ENCODE assay signal across 28 cellular contexts in genomic region chr17:47808830-47809480, GRCh38. TPM values are rescaled to one million over a fixed set of nuclear protein-coding genes. Genes with fewer than 3 reads are reported as not detected.
DNase-seq lines count a peak whose midpoint lies in the region; ATAC-seq, FAIRE-seq and TF ChIP-seq lines count a peak whose summit lies in the region.
"Had no signal": no experiment of that assay in that cellular context is flagged by ENCODE, and none has a peak within 500 bp of the region (broad histone marks: within the 10 kb centered on the region; RNA-seq: fewer than 3 reads in every experiment).

No MANE protein-coding gene starts in this region.

- intact Hi-C loops in natural killer cell (cut with micrococcal nuclease), result no loop called here
- intact Hi-C loops in HepG2 (cut with micrococcal nuclease; ENCODE audit: unreplicated experiment), result no loop called here
- intact Hi-C loops in gastrocnemius medialis (cut with DNase I; ENCODE audit: low total_unique reads), result loop anchor here (10.0 kb wide), 1 partner anchor 114 kb away; the partner anchor contains the start of gene TBKBP1
- intact Hi-C loops in adrenal gland (cut with DNase I), result loop anchor here in 1 of 2 donors (10.0 kb wide), 1 partner anchor 144 kb away; no protein-coding TSS in a partner anchor

- 97% methylated on average over 13 of the region's 22 CpGs for WGBS in HepG2 (ENCODE audit: low lambda C conversion rate)
- whole genome bisulfite sequencing in adrenal gland, 4 donors, result 93 to 100% (median 96%) methylated on average over 11 to 22 of the region's 22 CpGs

- H4K20me1 ChIP-seq in HepG2 (ENCODE audit: insufficient read depth, low read length), result no peaks in the 10 kb centered on the region
- H4K20me1 ChIP-seq in MM.1S (ENCODE audit: insufficient read depth, low read length), result no peaks in the 10 kb centered on the region

- TF ChIP-seq POLR2A in HepG2 (IDR thresholded peaks at IDR 0.05; ENCODE audit: insufficient read depth in 1 of 2, low read depth in 2 of 2, low read length in 2 of 2), result no peak
- no peak for TF ChIP-seq POLR2A in gastrocnemius medialis (IDR thresholded peaks at IDR 0.05)
- TF ChIP-seq POLR2A in adrenal gland (IDR thresholded peaks at IDR 0.05), result no peak

- peaks cover 6% of the 10 kb centered on the region for H3K36me3 Mint-ChIP-seq in natural killer cell treated with Interleukin-12 subunit alpha and Interleukin-12 subunit beta and Interleukin-15 and Interleukin-18, amount 100 ng/mL, for 72 hours
- peaks cover 24% of the 10 kb centered on the region for H3K36me3 Mint-ChIP-seq in natural killer cell

- no peak for FAIRE-seq in HepG2 (lab: Jason Lieb, UNC)
- FAIRE-seq: G401.6, RCC 7860 had no signal

- H2AFZ ChIP-seq in HepG2 (ENCODE audit: low read length) (no peak overlapping the region), MM.1S (ENCODE audit: low read length) (no peak overlapping the region)

- H3K9me3 ChIP-seq in HepG2 (ENCODE audit: low read length), result no peaks in the 10 kb centered on the region
- no peaks in the 10 kb centered on the region for H3K9me3 ChIP-seq in gastrocnemius medialis
- H3K9me3 ChIP-seq in MM.1S (replicated peaks; ENCODE audit: insufficient read depth, low read length), result no peaks in the 10 kb centered on the region
- H3K9me3 ChIP-seq in adrenal gland (replicated peaks in 1 of 3), result no peaks in the 10 kb centered on the region
- H3K9me3 ChIP-seq: gastroesophageal sphincter, transverse colon had no signal

- H3K27ac ChIP-seq in HepG2 (ENCODE audit: extremely low read length, insufficient read depth, low read length) (no peak overlapping the region), gastrocnemius medialis (peak overlapping the region in 3 of 4 donors; percentile 69 to 86 (median 80)), MM.1S (ENCODE audit: low read length) (no peak overlapping the region), adrenal gland (no peak overlapping the region)
- H3K27ac ChIP-seq: gastroesophageal sphincter had no signal

- peaks cover 30 to 33% of the 10 kb centered on the region in 2 donors for H3K4me1 Mint-ChIP-seq in natural killer cell treated with Interleukin-12 subunit alpha and Interleukin-12 subunit beta and Interleukin-15 and Interleukin-18, amount 100 ng/mL, for 72 hours (ENCODE audit: low read depth in 2 of 2)
- H3K4me1 Mint-ChIP-seq in natural killer cell, result peaks cover 29 to 34% of the 10 kb centered on the region in 2 donors
- H3K4me1 Mint-ChIP-seq: activated CD4-positive, alpha-beta T cell treated with anti-CD3 and anti-CD28 coated beads, Interleukin-2, amount 10 ng/mL, durations not matched to agents 7 days and 5 days; CD14-positive monocyte; IgD-negative memory B cell had no signal

- peaks cover 12% of the 10 kb centered on the region for H3K4me1 ChIP-seq in HepG2 (ENCODE audit: insufficient read depth, low read length)
- H3K4me1 ChIP-seq in gastrocnemius medialis, result peaks cover 0 to 39% of the 10 kb centered on the region in 2 donors
- no peaks in the 10 kb centered on the region for H3K4me1 ChIP-seq in MM.1S (ENCODE audit: low read length)
- peaks cover 0 to 6% of the 10 kb centered on the region in 2 donors for H3K4me1 ChIP-seq in adrenal gland (replicated peaks in 1 of 2)

- no peak for ATAC-seq in natural killer cell treated with Interleukin-12 subunit alpha and Interleukin-12 subunit beta and Interleukin-15 and Interleukin-18, amount 100 ng/mL, for 72 hours
- no peak for ATAC-seq in natural killer cell
- ATAC-seq in HepG2, result no peak
- ATAC-seq in gastrocnemius medialis, result no peak
- ATAC-seq in GM19395 (IDR thresholded peaks at IDR 0.05; ENCODE audit: unreplicated experiment), result no peak
- ATAC-seq: activated T-cell treated with anti-CD3 and anti-CD28 coated beads, Interleukin-2, amount 50 U/mL, for 72 hours; gastroesophageal sphincter; right cardiac atrium had no signal

- peaks cover 0 to under 1% of the 10 kb centered on the region in 2 experiments; a peak in 1 of 5 replicates for H3K27me3 ChIP-seq in HepG2 (ENCODE audit: control insufficient read depth in 1 of 2, insufficient read depth in 2 of 2, low read length in 2 of 2)
- H3K27me3 ChIP-seq in gastrocnemius medialis, result no peaks in the 10 kb centered on the region
- H3K27me3 ChIP-seq in MM.1S (replicated peaks; ENCODE audit: insufficient read depth, low read length), result no peaks in the 10 kb centered on the region
- peaks cover 2% of the 10 kb centered on the region for H3K27me3 ChIP-seq in adrenal gland
- H3K27me3 ChIP-seq: transverse colon had no signal

- H3K4me2 ChIP-seq in HepG2 (ENCODE audit: low read depth, low read length) (no peak overlapping the region), MM.1S (ENCODE audit: low read depth, low read length) (no peak overlapping the region)

- BruUV-seq in HepG2 (replicated peaks; lab: Mats Ljungman, UMichigan), result no TSS peak

- TF ChIP-seq EP300 in HepG2 (IDR thresholded peaks at IDR 0.05; ENCODE audit: low read depth in 2 of 2, low read length in 2 of 2) (no peak), HepG2 (CRISPR knock-in tag; IDR thresholded peaks at IDR 0.05; ENCODE audit: borderline replicate concordance) (no peak)

- H3K9me3 Mint-ChIP-seq in natural killer cell treated with Interleukin-12 subunit alpha and Interleukin-12 subunit beta and Interleukin-15 and Interleukin-18, amount 100 ng/mL, for 72 hours, result no peaks in the 10 kb centered on the region
- no peaks in the 10 kb centered on the region for H3K9me3 Mint-ChIP-seq in natural killer cell
- H3K9me3 Mint-ChIP-seq: activated CD4-positive, alpha-beta T cell treated with anti-CD3 and anti-CD28 coated beads, Interleukin-2, amount 10 ng/mL, durations not matched to agents 7 days and 5 days; activated T-cell treated with anti-CD3 and anti-CD28 coated beads, Interleukin-2, amount 50 U/mL, for 72 hours; CD14-positive monocyte; IgD-negative memory B cell had no signal

- POLR2A ChIA-PET in HepG2 (lab: Yijun Ruan, JAX), result no interaction called here

- H3K4me3 ChIP-seq in HepG2 (replicated peaks in 1 of 3; ENCODE audit: insufficient read depth in 1 of 3, low read depth in 2 of 3, low read length in 3 of 3), result no peak overlapping the region
- no peak overlapping the region for H3K4me3 ChIP-seq in gastrocnemius medialis
- no peak overlapping the region for H3K4me3 ChIP-seq in MM.1S (ENCODE audit: low read length)
- H3K4me3 ChIP-seq in adrenal gland, result no peak overlapping the region
- H3K4me3 ChIP-seq: gastroesophageal sphincter, transverse colon had no signal

- peak; percentile 16 for DNase-seq in natural killer cell treated with Interleukin-12 subunit alpha and Interleukin-12 subunit beta and Interleukin-15 and Interleukin-18, amount 100 ng/mL, for 72 hours (ENCODE audit: low spot score)
- DNase-seq in natural killer cell (no peak), HepG2 (ENCODE audit: low spot score) (no peak), gastrocnemius medialis (no peak), MM.1S (no peak), adrenal gland (no peak), NCI-H1105 (lab: John Stamatoyannopoulos, UW) (no peak)
- DNase-seq: activated CD4-positive, alpha-beta T cell treated with anti-CD3 and anti-CD28 coated beads, Interleukin-2, amount 10 ng/mL, durations not matched to agents 7 days and 5 days; activated naive CD4-positive, alpha-beta T cell treated with Interleukin-2 at 50 U/mL for 16 hours; activated T-cell treated with anti-CD3 and anti-CD28 coated beads, Interleukin-2, amount 50 U/mL, for 72 hours; dermis blood vessel endothelial cell; DMS79; NCI-H1092; NCI-H1694 treated with DMSO at 0.1 percent for 48 hours; NCI-H446; NCI-H748 treated with DMSO at 0.1 percent for 48 hours; stimulated activated CD4-positive, alpha-beta T cell treated with anti-CD3 and anti-CD28 coated beads, Interleukin-12 subunit alpha, Interleukin-12 subunit beta, amount 100 ng/mL, for 4 hours; stimulated activated CD4-positive, alpha-beta T cell treated with anti-CD3 and anti-CD28 coated beads, Interleukin-2, amount 100 ng/mL, for 48 hours; T1000; transverse colon had no signal

- H3K27me3 Mint-ChIP-seq in natural killer cell treated with Interleukin-12 subunit alpha and Interleukin-12 subunit beta and Interleukin-15 and Interleukin-18, amount 100 ng/mL, for 72 hours, result no peaks in the 10 kb centered on the region
- H3K27me3 Mint-ChIP-seq in natural killer cell (ENCODE audit: low read depth in 2 of 2), result no peaks in the 10 kb centered on the region
- H3K27me3 Mint-ChIP-seq: activated CD4-positive, alpha-beta T cell treated with anti-CD3 and anti-CD28 coated beads, Interleukin-2, amount 10 ng/mL, durations not matched to agents 7 days and 5 days; IgD-negative memory B cell had no signal

- no peak overlapping the region for H3K4me3 Mint-ChIP-seq in natural killer cell treated with Interleukin-12 subunit alpha and Interleukin-12 subunit beta and Interleukin-15 and Interleukin-18, amount 100 ng/mL, for 72 hours
- no peak overlapping the region for H3K4me3 Mint-ChIP-seq in natural killer cell
- H3K4me3 Mint-ChIP-seq: activated CD4-positive, alpha-beta T cell treated with anti-CD3 and anti-CD28 coated beads, Interleukin-2, amount 10 ng/mL, durations not matched to agents 7 days and 5 days; activated T-cell treated with anti-CD3 and anti-CD28 coated beads, Interleukin-2, amount 50 U/mL, for 72 hours; CD14-positive monocyte; IgD-negative memory B cell had no signal

- TF ChIP-seq CTCF in natural killer cell (IDR thresholded peaks at IDR 0.05) (no peak), HepG2 (CRISPR knock-in tag; IDR thresholded peaks at IDR 0.05) (no peak), gastrocnemius medialis (IDR thresholded peaks at IDR 0.05 in 4 of 5, conservative IDR thresholded peaks at IDR 0.05 in 1 of 5) (no peak), MM.1S (IDR thresholded peaks at IDR 0.05; ENCODE audit: low read length) (no peak), adrenal gland (IDR thresholded peaks at IDR 0.05) (no peak)

- CTCF ChIA-PET in HepG2 (lab: Yijun Ruan, JAX; ENCODE audit: low intra/inter-chr PET ratio, low total read pairs), result no interaction called here

- H3K27ac Mint-ChIP-seq in natural killer cell treated with Interleukin-12 subunit alpha and Interleukin-12 subunit beta and Interleukin-15 and Interleukin-18, amount 100 ng/mL, for 72 hours, result no peak overlapping the region
- H3K27ac Mint-ChIP-seq in natural killer cell, result peak overlapping the region in 1 of 2 donors; percentile 93
- H3K27ac Mint-ChIP-seq: activated CD4-positive, alpha-beta T cell treated with anti-CD3 and anti-CD28 coated beads, Interleukin-2, amount 10 ng/mL, durations not matched to agents 7 days and 5 days had no signal

- no peaks in the 10 kb centered on the region for H3K9me2 ChIP-seq in MM.1S (replicated peaks; ENCODE audit: insufficient read depth, low read length)

- in situ Hi-C loops in HepG2 (cut with HindIII; ENCODE audit: extremely low pct_ligation_motif_present, low pct_unique_long_range_greater_than_20kb), result no loop called here
- in situ Hi-C loops in gastrocnemius medialis (cut with MboI; ENCODE audit: low sequenced_read_pairs in 4 of 4), result loop anchor here in 1 of 4 donors (10.0 kb wide), 1 partner anchor 114 kb away; the partner anchor contains the start of gene TBKBP1

- no peaks in the 10 kb centered on the region for H3F3A ChIP-seq in MM.1S (ENCODE audit: insufficient read depth, low read length)

- H3K9ac ChIP-seq in HepG2 (ENCODE audit: insufficient read depth, low read depth, low read length) (no peak overlapping the region), MM.1S (ENCODE audit: low read length) (no peak overlapping the region)

- H3K79me2 ChIP-seq in HepG2 (ENCODE audit: insufficient read depth, low read length) (no peaks in the 10 kb centered on the region), MM.1S (ENCODE audit: low read length) (no peaks in the 10 kb centered on the region)

- no peak for TF ChIP-seq RAD21 in HepG2 (CRISPR knock-in tag; IDR thresholded peaks at IDR 0.05)

- peaks cover 6 to 7% of the 10 kb centered on the region in 2 experiments; a peak in 3 of 5 replicates for H3K36me3 ChIP-seq in HepG2 (replicated peaks in 1 of 2; ENCODE audit: control insufficient read depth in 1 of 2, insufficient read depth in 2 of 2, low read length in 2 of 2)
- peaks cover 0 to 23% of the 10 kb centered on the region in 2 donors for H3K36me3 ChIP-seq in gastrocnemius medialis
- H3K36me3 ChIP-seq in MM.1S (replicated peaks; ENCODE audit: insufficient read depth, low read length), result no peaks in the 10 kb centered on the region
- peaks cover 0 to 31% of the 10 kb centered on the region in 2 donors for H3K36me3 ChIP-seq in adrenal gland (replicated peaks in 1 of 2)

RNA-seq across cellular contexts. Expression of gene OSBPL7, which starts 12.6 kb away (rescaled TPM):
- 10 to 100 TPM; 21.6 to 28.6 TPM for total RNA-seq in natural killer cell treated with Interleukin-12 subunit alpha and Interleukin-12 subunit beta and Interleukin-15 and Interleukin-18, amount 100 ng/mL, for 72 hours
- total RNA-seq in natural killer cell, result 100 to 1,000 TPM; 113 to 162 (median 119) TPM
- total RNA-seq in HepG2 (2016; rRNA removed; fragmentation: Illumina TruSeq; extraction: Trizol), result 1.0 and 4.7 TPM in 2 replicates
- 4.5 and 4.7 TPM in 2 replicates for total RNA-seq in HepG2 (2016; cell fraction: cytosol; rRNA removed; fragmentation: Illumina TruSeq; extraction: Trizol; ENCODE audit: low read depth)
- 1.3 and 5.6 TPM in 2 replicates for total RNA-seq in HepG2 (2016; cell fraction: insoluble cytoplasmic fraction; rRNA removed; fragmentation: Illumina TruSeq; extraction: Trizol)
- 1.4 and 1.5 TPM in 2 replicates for total RNA-seq in HepG2 (2016; cell fraction: membrane; rRNA removed; fragmentation: Illumina TruSeq; extraction: Trizol)
- 6.6 and 9.7 TPM in 2 replicates for total RNA-seq in HepG2 (2016; cell fraction: nucleus; rRNA removed; fragmentation: Illumina TruSeq; extraction: Trizol)
- polyA plus RNA-seq in HepG2 (2011; rRNA removed), result 6.6 and 8.3 TPM in 2 replicates
- 0.99 and 1.7 TPM in 2 replicates for polyA plus RNA-seq in HepG2 (2011; cell fraction: cytosol; rRNA removed)
- polyA plus RNA-seq in HepG2 (2011; cell fraction: nucleus; rRNA removed), result 86.7 and 120 TPM in 2 replicates
- polyA plus RNA-seq in HepG2 (2012), result 4.1 and 5.4 TPM in 2 replicates
- 0.20 and 0.32 TPM in 2 replicates for polyA plus RNA-seq in HepG2 (2016; cell fraction: cytosol; fragmentation: Illumina TruSeq; extraction: Trizol; ENCODE audit: low read depth)
- 0.56 and 1.2 TPM in 2 replicates for polyA plus RNA-seq in HepG2 (2016; cell fraction: insoluble cytoplasmic fraction; fragmentation: Illumina TruSeq; extraction: Trizol; ENCODE audit: low read depth)
- 0.27 and 0.42 TPM in 2 replicates for polyA plus RNA-seq in HepG2 (2016; cell fraction: membrane; fragmentation: Illumina TruSeq; extraction: Trizol; ENCODE audit: low read depth)
- polyA plus RNA-seq in HepG2 (2016; cell fraction: nucleus; fragmentation: Illumina TruSeq; extraction: Trizol; ENCODE audit: insufficient read depth, low read depth), result 20.6 and 21.2 TPM in 2 replicates
- 7.4 and 11.6 TPM in 2 replicates for polyA minus RNA-seq in HepG2 (2011; rRNA and poly(A)+ RNA removed; ENCODE audit: low replicate concordance)
- polyA minus RNA-seq in HepG2 (2011; cell fraction: cytosol; rRNA and poly(A)+ RNA removed), result 1.6 TPM in 2 replicates
- 16.1 and 23.1 TPM in 2 replicates for polyA minus RNA-seq in HepG2 (2011; cell fraction: nucleus; rRNA and poly(A)+ RNA removed)
- 1 to 10 TPM in 3 of 4 donors, under 1 TPM in 1; 0.89 to 4.6 (median 1.6) TPM for total RNA-seq in gastrocnemius medialis
- total RNA-seq in adrenal gland, result 1 to 10 TPM; 3.3 to 9.8 (median 6.7) TPM
- 10 to 100 TPM in 1 of 3 donors, 1 to 10 TPM in 2; 2.0 to 22.4 (median 7.3) TPM for polyA plus RNA-seq in adrenal gland

RNA-seq across cellular contexts. Expression of gene MRPL10, which starts 22.4 kb away (rescaled TPM):
- 10 to 100 TPM; 44.6 to 44.7 TPM for total RNA-seq in natural killer cell treated with Interleukin-12 subunit alpha and Interleukin-12 subunit beta and Interleukin-15 and Interleukin-18, amount 100 ng/mL, for 72 hours
- total RNA-seq in natural killer cell, result 100 to 1,000 TPM; 106 to 232 (median 144) TPM
- 56.7 and 59.7 TPM in 2 replicates for total RNA-seq in HepG2 (2016; rRNA removed; fragmentation: Illumina TruSeq; extraction: Trizol)
- total RNA-seq in HepG2 (2016; cell fraction: cytosol; rRNA removed; fragmentation: Illumina TruSeq; extraction: Trizol; ENCODE audit: low read depth), result 23.2 and 23.8 TPM in 2 replicates
- total RNA-seq in HepG2 (2016; cell fraction: insoluble cytoplasmic fraction; rRNA removed; fragmentation: Illumina TruSeq; extraction: Trizol), result 54.4 and 59.8 TPM in 2 replicates
- total RNA-seq in HepG2 (2016; cell fraction: membrane; rRNA removed; fragmentation: Illumina TruSeq; extraction: Trizol), result 57.6 and 61.5 TPM in 2 replicates
- 27.0 and 27.8 TPM in 2 replicates for total RNA-seq in HepG2 (2016; cell fraction: nucleus; rRNA removed; fragmentation: Illumina TruSeq; extraction: Trizol)
- polyA plus RNA-seq in HepG2 (2011; rRNA removed), result 149 and 157 TPM in 2 replicates
- polyA plus RNA-seq in HepG2 (2011; cell fraction: cytosol; rRNA removed), result 163 and 193 TPM in 2 replicates
- 84.2 and 97.9 TPM in 2 replicates for polyA plus RNA-seq in HepG2 (2011; cell fraction: nucleus; rRNA removed)
- polyA plus RNA-seq in HepG2 (2012), result 98.1 and 124 TPM in 2 replicates
- 32.0 and 36.2 TPM in 2 replicates for polyA plus RNA-seq in HepG2 (2016; cell fraction: cytosol; fragmentation: Illumina TruSeq; extraction: Trizol; ENCODE audit: low read depth)
- polyA plus RNA-seq in HepG2 (2016; cell fraction: insoluble cytoplasmic fraction; fragmentation: Illumina TruSeq; extraction: Trizol; ENCODE audit: low read depth), result 90.1 and 104 TPM in 2 replicates
- 63.3 and 69.4 TPM in 2 replicates for polyA plus RNA-seq in HepG2 (2016; cell fraction: membrane; fragmentation: Illumina TruSeq; extraction: Trizol; ENCODE audit: low read depth)
- 52.7 and 55.5 TPM in 2 replicates for polyA plus RNA-seq in HepG2 (2016; cell fraction: nucleus; fragmentation: Illumina TruSeq; extraction: Trizol; ENCODE audit: insufficient read depth, low read depth)
- 135 and 309 TPM in 2 replicates for polyA minus RNA-seq in HepG2 (2011; rRNA and poly(A)+ RNA removed; ENCODE audit: low replicate concordance)
- polyA minus RNA-seq in HepG2 (2011; cell fraction: cytosol; rRNA and poly(A)+ RNA removed), result 101 and 106 TPM in 2 replicates
- polyA minus RNA-seq in HepG2 (2011; cell fraction: nucleus; rRNA and poly(A)+ RNA removed), result 28.0 and 36.1 TPM in 2 replicates
- 10 to 100 TPM; 38.6 to 76.5 (median 49.6) TPM for total RNA-seq in gastrocnemius medialis
- total RNA-seq in adrenal gland, result 10 to 100 TPM; 29.0 to 72.5 (median 46.7) TPM
- 10 to 100 TPM; 37.6 to 41.1 (median 38.5) TPM for polyA plus RNA-seq in adrenal gland

RNA-seq across cellular contexts. Expression of gene LRRC46, which starts 22.5 kb away (rescaled TPM):
- total RNA-seq in natural killer cell treated with Interleukin-12 subunit alpha and Interleukin-12 subunit beta and Interleukin-15 and Interleukin-18, amount 100 ng/mL, for 72 hours, result under 1 TPM; 0.17 to 0.86 TPM
- total RNA-seq in natural killer cell (1 to 10 TPM; 1.7 to 3.1 (median 2.7) TPM), HepG2 (2016; rRNA removed; fragmentation: Illumina TruSeq; extraction: Trizol) (0.09 and 0.13 TPM in 2 replicates), gastrocnemius medialis (under 1 TPM in 1 of 4 donors, not detected in 3; 0.20 TPM), adrenal gland (under 1 TPM in 5 of 8 donors, not detected in 3; 0.20 to 0.81 (median 0.28) TPM)
- total RNA-seq in HepG2 (2016; cell fraction: cytosol; rRNA removed; fragmentation: Illumina TruSeq; extraction: Trizol; ENCODE audit: low read depth), result 0.26 TPM in 1 of 2 replicates, not detected in the other
- 0.15 and 0.22 TPM in 2 replicates for total RNA-seq in HepG2 (2016; cell fraction: insoluble cytoplasmic fraction; rRNA removed; fragmentation: Illumina TruSeq; extraction: Trizol)
- 0.14 TPM in 1 of 2 replicates, not detected in the other for total RNA-seq in HepG2 (2016; cell fraction: membrane; rRNA removed; fragmentation: Illumina TruSeq; extraction: Trizol)
- 0.43 TPM in 1 of 2 replicates, not detected in the other for total RNA-seq in HepG2 (2016; cell fraction: nucleus; rRNA removed; fragmentation: Illumina TruSeq; extraction: Trizol)
- polyA plus RNA-seq in HepG2 (2011; rRNA removed) (0.09 and 0.16 TPM in 2 replicates), adrenal gland (1 to 10 TPM; 1.6 to 2.3 (median 1.9) TPM)
- polyA plus RNA-seq in HepG2 (2011; cell fraction: cytosol; rRNA removed), result 0.15 and 0.18 TPM in 2 replicates
- 0.19 and 0.42 TPM in 2 replicates for polyA plus RNA-seq in HepG2 (2011; cell fraction: nucleus; rRNA removed)
- 0.70 and 0.75 TPM in 2 replicates for polyA plus RNA-seq in HepG2 (2012)
- 0.11 and 0.22 TPM in 2 replicates for polyA plus RNA-seq in HepG2 (2016; cell fraction: cytosol; fragmentation: Illumina TruSeq; extraction: Trizol; ENCODE audit: low read depth)
- polyA plus RNA-seq in HepG2 (2016; cell fraction: insoluble cytoplasmic fraction; fragmentation: Illumina TruSeq; extraction: Trizol; ENCODE audit: low read depth), result 0.35 and 0.46 TPM in 2 replicates
- polyA plus RNA-seq in HepG2 (2016; cell fraction: membrane; fragmentation: Illumina TruSeq; extraction: Trizol; ENCODE audit: low read depth), result 0.23 TPM in 2 replicates
- polyA plus RNA-seq in HepG2 (2016; cell fraction: nucleus; fragmentation: Illumina TruSeq; extraction: Trizol; ENCODE audit: insufficient read depth, low read depth), result 0.43 and 0.74 TPM in 2 replicates
- polyA minus RNA-seq in HepG2 (2011; rRNA and poly(A)+ RNA removed; ENCODE audit: low replicate concordance), result 0.46 and 1.2 TPM in 2 replicates
- 0.44 and 0.59 TPM in 2 replicates for polyA minus RNA-seq in HepG2 (2011; cell fraction: cytosol; rRNA and poly(A)+ RNA removed)
- 0.62 TPM in 1 of 2 replicates, not detected in the other for polyA minus RNA-seq in HepG2 (2011; cell fraction: nucleus; rRNA and poly(A)+ RNA removed)
- total RNA-seq: dermis blood vessel endothelial cell, lung microvascular endothelial cell had no signal

RNA-seq across cellular contexts. Expression of gene SCRN2, which starts 32.1 kb away (rescaled TPM):
- 10 to 100 TPM; 18.1 to 23.5 TPM for total RNA-seq in natural killer cell treated with Interleukin-12 subunit alpha and Interleukin-12 subunit beta and Interleukin-15 and Interleukin-18, amount 100 ng/mL, for 72 hours
- total RNA-seq in natural killer cell (10 to 100 TPM; 33.7 to 38.0 (median 35.7) TPM), HepG2 (2016; rRNA removed; fragmentation: Illumina TruSeq; extraction: Trizol) (15.0 and 29.5 TPM in 2 replicates), gastrocnemius medialis (10 to 100 TPM; 11.0 to 22.3 (median 16.8) TPM), adrenal gland (10 to 100 TPM; 18.3 to 53.7 (median 40.5) TPM)
- total RNA-seq in HepG2 (2016; cell fraction: cytosol; rRNA removed; fragmentation: Illumina TruSeq; extraction: Trizol; ENCODE audit: low read depth), result 14.0 and 15.6 TPM in 2 replicates
- 14.9 and 29.8 TPM in 2 replicates for total RNA-seq in HepG2 (2016; cell fraction: insoluble cytoplasmic fraction; rRNA removed; fragmentation: Illumina TruSeq; extraction: Trizol)
- 9.4 and 10.4 TPM in 2 replicates for total RNA-seq in HepG2 (2016; cell fraction: membrane; rRNA removed; fragmentation: Illumina TruSeq; extraction: Trizol)
- total RNA-seq in HepG2 (2016; cell fraction: nucleus; rRNA removed; fragmentation: Illumina TruSeq; extraction: Trizol), result 38.4 and 39.4 TPM in 2 replicates
- polyA plus RNA-seq in HepG2 (2011; rRNA removed) (21.7 and 28.6 TPM in 2 replicates), adrenal gland (100 to 1,000 TPM in 2 of 3 donors, 1 to 10 TPM in 1; 6.3 to 136 (median 121) TPM)
- 12.8 and 18.6 TPM in 2 replicates for polyA plus RNA-seq in HepG2 (2011; cell fraction: cytosol; rRNA removed)
- polyA plus RNA-seq in HepG2 (2011; cell fraction: nucleus; rRNA removed), result 254 and 255 TPM in 2 replicates
- polyA plus RNA-seq in HepG2 (2012), result 16.2 and 19.4 TPM in 2 replicates
- 2.8 and 3.6 TPM in 2 replicates for polyA plus RNA-seq in HepG2 (2016; cell fraction: cytosol; fragmentation: Illumina TruSeq; extraction: Trizol; ENCODE audit: low read depth)
- polyA plus RNA-seq in HepG2 (2016; cell fraction: insoluble cytoplasmic fraction; fragmentation: Illumina TruSeq; extraction: Trizol; ENCODE audit: low read depth), result 11.1 and 13.6 TPM in 2 replicates
- polyA plus RNA-seq in HepG2 (2016; cell fraction: membrane; fragmentation: Illumina TruSeq; extraction: Trizol; ENCODE audit: low read depth), result 4.4 and 5.4 TPM in 2 replicates
- 76.0 and 78.1 TPM in 2 replicates for polyA plus RNA-seq in HepG2 (2016; cell fraction: nucleus; fragmentation: Illumina TruSeq; extraction: Trizol; ENCODE audit: insufficient read depth, low read depth)
- polyA minus RNA-seq in HepG2 (2011; rRNA and poly(A)+ RNA removed; ENCODE audit: low replicate concordance), result 22.3 and 32.7 TPM in 2 replicates
- polyA minus RNA-seq in HepG2 (2011; cell fraction: cytosol; rRNA and poly(A)+ RNA removed), result 4.6 and 7.0 TPM in 2 replicates
- polyA minus RNA-seq in HepG2 (2011; cell fraction: nucleus; rRNA and poly(A)+ RNA removed), result 42.1 and 48.9 TPM in 2 replicates

RNA-seq across cellular contexts. Expression of gene SP6, which starts 42.0 kb away (rescaled TPM):
- under 1 TPM in 1 of 2 donors, not detected in 1; 0.24 TPM for total RNA-seq in natural killer cell treated with Interleukin-12 subunit alpha and Interleukin-12 subunit beta and Interleukin-15 and Interleukin-18, amount 100 ng/mL, for 72 hours
- total RNA-seq in natural killer cell, result under 1 TPM in 2 of 3 donors, not detected in 1; 0.09 TPM
- total RNA-seq in HepG2 (2016; rRNA removed; fragmentation: Illumina TruSeq; extraction: Trizol), result 0.07 TPM in 1 of 2 replicates, not detected in the other
- not detected in 2 replicates for total RNA-seq in HepG2 (2016; cell fraction: cytosol; rRNA removed; fragmentation: Illumina TruSeq; extraction: Trizol; ENCODE audit: low read depth)
- total RNA-seq in HepG2 (2016; cell fraction: insoluble cytoplasmic fraction; rRNA removed; fragmentation: Illumina TruSeq; extraction: Trizol), result 0.04 TPM in 1 of 2 replicates, not detected in the other
- total RNA-seq in HepG2 (2016; cell fraction: membrane; rRNA removed; fragmentation: Illumina TruSeq; extraction: Trizol), result 0.03 and 0.10 TPM in 2 replicates
- total RNA-seq in HepG2 (2016; cell fraction: nucleus; rRNA removed; fragmentation: Illumina TruSeq; extraction: Trizol), result not detected in 2 replicates
- 0.07 and 0.09 TPM in 2 replicates for polyA plus RNA-seq in HepG2 (2011; rRNA removed)
- polyA plus RNA-seq in HepG2 (2011; cell fraction: cytosol; rRNA removed), result 0.05 and 0.07 TPM in 2 replicates
- polyA plus RNA-seq in HepG2 (2011; cell fraction: nucleus; rRNA removed), result 0.19 and 0.28 TPM in 2 replicates
- 0.09 TPM in 2 replicates for polyA plus RNA-seq in HepG2 (2012)
- not detected in 2 replicates for polyA plus RNA-seq in HepG2 (2016; cell fraction: cytosol; fragmentation: Illumina TruSeq; extraction: Trizol; ENCODE audit: low read depth)
- 0.09 TPM in 1 of 2 replicates, not detected in the other for polyA plus RNA-seq in HepG2 (2016; cell fraction: insoluble cytoplasmic fraction; fragmentation: Illumina TruSeq; extraction: Trizol; ENCODE audit: low read depth)
- polyA plus RNA-seq in HepG2 (2016; cell fraction: membrane; fragmentation: Illumina TruSeq; extraction: Trizol; ENCODE audit: low read depth), result not detected in 2 replicates
- 0.15 and 0.19 TPM in 2 replicates for polyA plus RNA-seq in HepG2 (2016; cell fraction: nucleus; fragmentation: Illumina TruSeq; extraction: Trizol; ENCODE audit: insufficient read depth, low read depth)
- polyA minus RNA-seq in HepG2 (2011; rRNA and poly(A)+ RNA removed; ENCODE audit: low replicate concordance), result 0.04 and 0.05 TPM in 2 replicates
- not detected in 2 replicates for polyA minus RNA-seq in HepG2 (2011; cell fraction: cytosol; rRNA and poly(A)+ RNA removed)
- polyA minus RNA-seq in HepG2 (2011; cell fraction: nucleus; rRNA and poly(A)+ RNA removed), result not detected in 2 replicates
- under 1 TPM in 1 of 4 donors, not detected in 3; 0.16 TPM for total RNA-seq in gastrocnemius medialis
- total RNA-seq in adrenal gland, result 1 to 10 TPM in 6 of 8 donors, under 1 TPM in 2; 0.06 to 3.5 (median 1.2) TPM
- 1 to 10 TPM in 1 of 3 donors, under 1 TPM in 2; 0.91 to 1.1 (median 0.97) TPM for polyA plus RNA-seq in adrenal gland
- total RNA-seq: activated CD4-positive, alpha-beta T cell treated with anti-CD3 and anti-CD28 coated beads, Interleukin-2, amount 10 ng/mL, durations not matched to agents 7 days and 5 days had no signal
- polyA plus RNA-seq: IgD-negative memory B cell had no signal

Comparison
In these comparisons a context has a peak if more than half of its experiments do, and no peak if none do; other contexts are left out.
1. H3K27ac ChIP-seq: peak in gastrocnemius medialis (3 of 4); none in HepG2 (single experiment), MM.1S (single experiment) and adrenal gland (0 of 5).